In the genomic region with DNA sequence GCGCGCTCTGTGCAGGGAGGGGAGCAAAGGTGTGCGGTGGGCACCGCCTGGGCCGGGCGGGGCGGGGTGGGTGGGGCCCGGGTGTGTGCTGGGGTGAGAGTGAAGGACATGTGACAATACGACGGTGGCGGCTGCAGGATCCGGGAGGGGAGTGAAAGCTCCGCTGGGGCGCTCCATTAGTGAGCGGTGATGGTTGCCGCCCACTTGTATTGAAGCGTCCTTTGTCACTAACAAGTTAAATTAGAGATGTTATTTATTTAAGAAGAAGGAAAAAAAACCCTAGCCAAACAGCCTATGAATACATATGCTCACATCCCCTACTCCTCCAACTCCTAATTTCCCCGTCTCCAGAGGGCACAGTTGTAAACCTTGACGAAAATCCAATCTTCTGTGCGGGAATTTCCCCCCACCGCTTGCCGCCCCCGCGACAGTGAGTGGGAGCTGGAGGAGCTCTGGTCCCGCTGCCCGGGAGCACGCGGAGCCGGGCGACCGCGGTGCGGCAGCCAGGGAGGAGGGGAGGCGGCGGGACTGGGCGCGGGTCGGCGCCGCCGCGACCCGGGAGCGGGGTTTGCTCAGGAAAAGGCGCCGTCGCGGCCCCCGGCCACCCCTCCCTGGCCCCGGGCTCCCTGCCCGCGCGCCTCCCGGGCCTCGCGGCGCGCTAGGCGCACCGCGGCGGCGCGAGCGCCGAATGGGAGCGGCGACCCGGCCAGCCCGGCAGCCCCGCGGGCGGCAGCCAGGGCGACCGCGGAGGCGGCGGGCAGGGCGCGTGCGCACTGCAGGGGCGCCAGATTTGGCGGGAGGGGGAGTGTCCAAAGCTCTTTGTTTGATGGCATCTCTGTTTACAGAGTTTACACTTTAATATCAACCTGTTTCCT, we compare ENCODE assay signal across 1 cellular context.
A peak's percentile ranks its signal among the peaks of the same experiment; 100 is the strongest.
TF ChIP-seq lines count a peak whose summit lies in the region.

MYB (plus strand) TSS at position 851 of the 875 bp plus-strand sequence. CDS start 206 bp downstream, outside the sequence.

TF ChIP-seq in HEK293, 187 proteins besides CTCF, POLR2A, EP300 and RAD21 (continued from another document):
- TF ChIP-seq PRDM2 (tag by site-specific recombination; IDR thresholded peaks at IDR 0.05; ENCODE audit: borderline replicate concordance) (no peak), ZNF837 (tag by site-specific recombination; IDR thresholded peaks at IDR 0.05) (no peak), ZNF48 (tag by site-specific recombination; IDR thresholded peaks at IDR 0.05) (no peak), ZNF529 (tag by site-specific recombination; IDR thresholded peaks at IDR 0.05; ENCODE audit: insufficient replicate concordance) (no peak), SP2 (tag by site-specific recombination; IDR thresholded peaks at IDR 0.05) (peak; percentile 44), ZNF785 (tag by site-specific recombination; IDR thresholded peaks at IDR 0.05) (no peak), GLIS1 (tag by site-specific recombination; IDR thresholded peaks at IDR 0.05) (no peak; the same call in 1 of the 2 replicates), SP7 (tag by site-specific recombination; IDR thresholded peaks at IDR 0.05) (no peak), ZNF658 (tag by site-specific recombination; IDR thresholded peaks at IDR 0.05) (no peak), ZNF174 (tag by site-specific recombination; IDR thresholded peaks at IDR 0.05) (no peak), ZNF10 (tag by site-specific recombination; IDR thresholded peaks at IDR 0.05) (no peak), ZNF830 (tag by site-specific recombination; IDR thresholded peaks at IDR 0.05; ENCODE audit: low read depth) (no peak), ZNF791 (tag by site-specific recombination; IDR thresholded peaks at IDR 0.05) (no peak), SP3 (tag by site-specific recombination; IDR thresholded peaks at IDR 0.05) (peak; percentile 28; the same call in 1 of the 2 replicates), ZNF645 (tag by site-specific recombination; IDR thresholded peaks at IDR 0.05) (no peak), ZNF324 (tag by site-specific recombination; IDR thresholded peaks at IDR 0.05) (no peak), ZNF707 (tag by site-specific recombination; IDR thresholded peaks at IDR 0.05) (no peak), TRIM28 (IDR thresholded peaks at IDR 0.05; ENCODE audit: borderline replicate concordance, low read length) (no peak), KLF1 (tag by site-specific recombination; IDR thresholded peaks at IDR 0.05) (peak; percentile 91), ZNF350 (tag by site-specific recombination; IDR thresholded peaks at IDR 0.05) (no peak; the same call in 1 of the 2 replicates), ZNF473 (tag by site-specific recombination; IDR thresholded peaks at IDR 0.05) (no peak), ZNF585B (tag by site-specific recombination; IDR thresholded peaks at IDR 0.05) (no peak), ZFP37 (tag by site-specific recombination; IDR thresholded peaks at IDR 0.05) (no peak), ZIC2 (tag by site-specific recombination; IDR thresholded peaks at IDR 0.05) (no peak)
- TF ChIP-seq, protein P1, sequence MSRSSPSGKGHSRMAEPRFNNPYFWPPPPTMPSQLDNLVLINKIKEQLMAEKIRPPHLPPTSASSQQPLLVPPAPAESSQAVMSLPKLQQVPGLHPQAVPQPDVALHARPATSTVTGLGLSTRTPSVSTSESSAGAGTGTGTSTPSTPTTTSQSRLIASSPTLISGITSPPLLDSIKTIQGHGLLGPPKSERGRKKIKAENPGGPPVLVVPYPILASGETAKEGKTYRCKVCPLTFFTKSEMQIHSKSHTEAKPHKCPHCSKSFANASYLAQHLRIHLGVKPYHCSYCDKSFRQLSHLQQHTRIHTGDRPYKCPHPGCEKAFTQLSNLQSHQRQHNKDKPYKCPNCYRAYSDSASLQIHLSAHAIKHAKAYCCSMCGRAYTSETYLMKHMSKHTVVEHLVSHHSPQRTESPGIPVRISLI (tag by site-specific recombination; IDR thresholded peaks at IDR 0.05), result no peak
